1 cellular context compared by ENCODE assay signal in the genomic region with DNA sequence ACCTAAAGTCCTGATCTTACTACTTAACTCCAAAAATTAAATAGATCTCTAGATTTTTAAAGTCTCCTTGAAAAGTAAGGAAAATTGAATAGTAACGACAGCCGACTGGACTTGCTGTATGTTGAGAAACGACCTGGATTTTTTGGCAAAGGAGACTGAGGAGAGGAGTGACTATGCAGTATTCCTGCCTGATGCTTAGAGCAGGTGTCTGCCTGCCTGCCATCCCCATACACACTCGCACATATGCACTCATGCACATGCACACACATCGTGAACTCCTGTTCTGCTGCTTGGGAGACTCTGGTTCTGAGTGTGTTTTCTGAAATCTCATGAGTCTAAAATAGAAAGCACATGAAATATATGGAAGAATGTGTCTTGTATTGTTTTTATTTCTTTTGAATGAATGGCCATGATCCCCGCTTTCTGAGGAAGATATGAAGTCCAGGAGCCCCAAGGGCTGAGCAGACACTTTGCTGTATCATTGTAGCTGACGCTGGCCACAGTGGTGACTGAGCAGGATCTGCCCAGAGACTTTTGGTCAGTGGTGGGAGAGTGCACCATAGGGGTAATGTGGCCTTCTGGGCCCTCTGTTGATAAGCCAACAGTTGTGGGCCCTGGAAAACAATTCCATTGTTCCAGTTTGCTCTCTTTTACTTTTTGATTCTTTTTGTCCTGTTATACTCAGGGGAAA.
TF ChIP-seq lines count a peak whose summit lies in the region.

No MANE protein-coding gene starts in this region.

TF ChIP-seq in IMR-90, 13 proteins besides CTCF, POLR2A, EP300 and RAD21:
- TF ChIP-seq NFE2L2 (IDR thresholded peaks at IDR 0.05; ENCODE audit: low read depth, low read length): no peak
- TF ChIP-seq MAFK (IDR thresholded peaks at IDR 0.05; ENCODE audit: low read depth, low read length): no peak
- TF ChIP-seq BHLHE40 (IDR thresholded peaks at IDR 0.05; ENCODE audit: low read depth, low read length): no peak
- no peak for TF ChIP-seq CHD1 (IDR thresholded peaks at IDR 0.05; ENCODE audit: low read depth, low read length)
- no peak for TF ChIP-seq RFX5 (IDR thresholded peaks at IDR 0.05; ENCODE audit: low read depth, low read length)
- no peak for TF ChIP-seq SMC3 (IDR thresholded peaks at IDR 0.05; ENCODE audit: low read depth, low read length)
- TF ChIP-seq RCOR1 (IDR thresholded peaks at IDR 0.05; ENCODE audit: insufficient replicate concordance, low read length): no peak
- no peak for TF ChIP-seq MAZ (IDR thresholded peaks at IDR 0.05; ENCODE audit: borderline replicate concordance, low read depth, low read length)
- no peak for TF ChIP-seq MXI1 (IDR thresholded peaks at IDR 0.05; ENCODE audit: borderline replicate concordance, low read depth, low read length)
- TF ChIP-seq, protein P1, sequence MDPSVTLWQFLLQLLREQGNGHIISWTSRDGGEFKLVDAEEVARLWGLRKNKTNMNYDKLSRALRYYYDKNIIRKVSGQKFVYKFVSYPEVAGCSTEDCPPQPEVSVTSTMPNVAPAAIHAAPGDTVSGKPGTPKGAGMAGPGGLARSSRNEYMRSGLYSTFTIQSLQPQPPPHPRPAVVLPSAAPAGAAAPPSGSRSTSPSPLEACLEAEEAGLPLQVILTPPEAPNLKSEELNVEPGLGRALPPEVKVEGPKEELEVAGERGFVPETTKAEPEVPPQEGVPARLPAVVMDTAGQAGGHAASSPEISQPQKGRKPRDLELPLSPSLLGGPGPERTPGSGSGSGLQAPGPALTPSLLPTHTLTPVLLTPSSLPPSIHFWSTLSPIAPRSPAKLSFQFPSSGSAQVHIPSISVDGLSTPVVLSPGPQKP (IDR thresholded peaks at IDR 0.05; ENCODE audit: borderline replicate concordance, low read depth, low read length): no peak
- TF ChIP-seq FOS (IDR thresholded peaks at IDR 0.05; ENCODE audit: low read depth, low read length): no peak
- no peak for TF ChIP-seq CEBPB (IDR thresholded peaks at IDR 0.05; ENCODE audit: low read depth, low read length)
- TF ChIP-seq, protein P2, sequence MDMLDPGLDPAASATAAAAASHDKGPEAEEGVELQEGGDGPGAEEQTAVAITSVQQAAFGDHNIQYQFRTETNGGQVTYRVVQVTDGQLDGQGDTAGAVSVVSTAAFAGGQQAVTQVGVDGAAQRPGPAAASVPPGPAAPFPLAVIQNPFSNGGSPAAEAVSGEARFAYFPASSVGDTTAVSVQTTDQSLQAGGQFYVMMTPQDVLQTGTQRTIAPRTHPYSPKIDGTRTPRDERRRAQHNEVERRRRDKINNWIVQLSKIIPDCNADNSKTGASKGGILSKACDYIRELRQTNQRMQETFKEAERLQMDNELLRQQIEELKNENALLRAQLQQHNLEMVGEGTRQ (IDR thresholded peaks at IDR 0.05; ENCODE audit: low read depth, low read length): no peak
